Comparison of ENCODE assay signal across 8 cellular contexts in the genomic region with DNA sequence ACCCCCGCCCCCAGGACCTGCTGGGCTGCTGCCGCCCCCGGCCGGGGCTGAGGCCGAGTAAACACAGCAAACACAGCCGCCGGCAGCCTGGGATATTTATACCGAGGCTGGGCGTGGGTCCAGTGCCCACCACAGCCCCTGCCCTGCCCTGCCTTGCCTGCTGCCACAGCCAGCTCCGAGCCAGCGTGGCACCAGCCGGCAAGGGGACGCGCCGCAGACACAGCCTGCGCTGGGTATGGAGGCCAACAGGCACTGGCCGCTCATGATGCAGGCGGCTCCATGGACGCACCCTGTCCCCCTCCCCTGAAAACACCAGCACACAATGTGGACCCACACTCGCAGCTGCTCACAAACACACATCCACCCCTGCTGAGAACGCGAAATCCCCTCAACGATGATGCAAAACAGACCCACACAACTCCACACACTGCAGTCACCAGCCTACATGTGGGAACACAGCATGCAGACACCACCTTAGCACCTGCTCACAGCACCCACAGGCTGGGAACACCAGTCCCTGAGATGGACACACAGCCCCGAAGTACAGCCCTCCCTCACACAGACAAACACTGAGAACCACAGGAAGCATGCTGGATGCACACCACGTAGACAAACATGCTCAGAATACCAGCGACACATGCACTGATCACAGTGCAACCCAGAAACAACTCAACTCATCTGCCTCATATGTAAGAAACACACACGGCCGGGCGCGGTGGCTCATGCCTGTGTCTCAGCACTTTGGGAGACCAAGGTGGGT. TPM values are rescaled to one million over a fixed set of nuclear protein-coding genes. Genes with fewer than 3 reads are reported as not detected.
DNase-seq lines count a peak whose midpoint lies in the region; ATAC-seq and TF ChIP-seq lines count a peak whose summit lies in the region.

No MANE protein-coding gene starts in this region.

- intact Hi-C loops in esophagus muscularis mucosa (cut with DNase I): no loop called here

- H3K9me3 ChIP-seq in esophagus muscularis mucosa: no peaks in the 10 kb centered on the region
- no peaks in the 10 kb centered on the region for H3K9me3 ChIP-seq in SJCRH30 (replicated peaks)

- 8% methylated on average over 8 of the region's 30 CpGs for WGBS in esophagus muscularis mucosa

- ATAC-seq in T-cell (replicated peaks in 1 of 4) (peak in 1 of 4 experiments; percentile 7), GM18517 (IDR thresholded peaks at IDR 0.05; ENCODE audit: unreplicated experiment) (no peak), GM21360 (IDR thresholded peaks at IDR 0.05; ENCODE audit: unreplicated experiment) (no peak)

- H3K36me3 ChIP-seq in esophagus muscularis mucosa: peaks cover 3 to 48% (median 38%) of the 10 kb centered on the region in 4 donors
- peaks cover 10% of the 10 kb centered on the region for H3K36me3 ChIP-seq in SJCRH30

- TF ChIP-seq CTCF in esophagus muscularis mucosa (IDR thresholded peaks at IDR 0.05) (no peak), neural crest cell (conservative IDR thresholded peaks at IDR 0.05) (no peak)

- no peak for TF ChIP-seq POLR2A in esophagus muscularis mucosa (IDR thresholded peaks at IDR 0.05; ENCODE audit: low read depth)

- H3K27me3 Mint-ChIP-seq in T-cell: no peaks in the 10 kb centered on the region
- peaks cover 39% of the 10 kb centered on the region for H3K27me3 Mint-ChIP-seq in neural crest cell (ENCODE audit: low read depth)

- TF ChIP-seq EP300 in esophagus muscularis mucosa (IDR thresholded peaks at IDR 0.05): no peak

- no peaks in the 10 kb centered on the region for H3K9me3 Mint-ChIP-seq in T-cell
- H3K9me3 Mint-ChIP-seq in neural crest cell: no peaks in the 10 kb centered on the region

- H3K4me3 ChIP-seq in esophagus muscularis mucosa (peak overlapping the region; percentile 40 to 52 (median 46)), SJCRH30 (no peak overlapping the region)

- H3K36me3 Mint-ChIP-seq in T-cell (peaks cover 20% of the 10 kb centered on the region), neural crest cell (ENCODE audit: low read depth) (no peaks in the 10 kb centered on the region)

- POLR2A ChIA-PET in T-cell (lab: Charles Lee): no interaction called here

- H3K4me3 Mint-ChIP-seq in T-cell (peak overlapping the region; percentile 0 to 74 (median 58)), neural crest cell (peak overlapping the region; percentile 68)

- H3K4me1 ChIP-seq in esophagus muscularis mucosa (peaks cover 72 to 85% (median 78%) of the 10 kb centered on the region in 4 donors), SJCRH30 (peaks cover 41% of the 10 kb centered on the region)

- peak; percentile 57 for DNase-seq in activated CD4-positive, alpha-beta T cell treated with anti-CD3 and anti-CD28 coated beads for 48 hours
- DNase-seq in activated CD4-positive, alpha-beta T cell treated with anti-CD3 and anti-CD28 coated beads, Interleukin-2, amount 50 U/mL, for 48 hours: no peak
- DNase-seq in T-cell: peak in 9 of 34 experiments; percentile 23 to 64 (median 39)
- DNase-seq in esophagus muscularis mucosa (ENCODE audit: extremely low spot score): no peak
- no peak for DNase-seq in neural crest cell (ENCODE audit: low read depth, low spot score)
- DNase-seq in SJCRH30: no peak

- peak overlapping the region; percentile 78 to 86 (median 84) for H3K27ac ChIP-seq in esophagus muscularis mucosa (replicated peaks in 1 of 4)
- H3K27ac ChIP-seq in SJCRH30: no peak overlapping the region

- CTCF ChIA-PET in T-cell (lab: Charles Lee): interaction anchor here in 1 of 2 donors (0.6 kb wide), 1 partner anchor 17 kb away, joined by 3 read pairs; no protein-coding TSS in a partner anchor

- H3K4me1 Mint-ChIP-seq in T-cell (peaks cover 51 to 66% (median 61%) of the 10 kb centered on the region in 3 donors), neural crest cell (peaks cover 54% of the 10 kb centered on the region)

- H3K27ac Mint-ChIP-seq in T-cell (peak overlapping the region; percentile 91 to 93), neural crest cell (ENCODE audit: unreplicated experiment) (peak overlapping the region; percentile 32)

- no peaks in the 10 kb centered on the region for H3K27me3 ChIP-seq in esophagus muscularis mucosa
- H3K27me3 ChIP-seq in SJCRH30: no peaks in the 10 kb centered on the region

RNA-seq across cellular contexts. Expression of a gene that starts 16.2 kb away (rescaled TPM):
- 10 to 100 TPM; 38.9 to 61.5 (median 55.1) TPM for total RNA-seq in T-cell
- 10 to 100 TPM; 11.6 to 21.2 (median 14.8) TPM for total RNA-seq in esophagus muscularis mucosa
- 47.3 and 48.5 TPM in 2 replicates for total RNA-seq in neural crest cell
- total RNA-seq in SJCRH30 (2014; rRNA removed; shearing (Covaris generic)): 19.6 and 20.0 TPM in 2 replicates

RNA-seq across cellular contexts. Expression of a gene that starts 27.6 kb away (rescaled TPM):
- total RNA-seq in T-cell: 100 to 1,000 TPM; 170 to 412 (median 206) TPM
- 10 to 100 TPM; 29.8 to 52.4 (median 31.8) TPM for total RNA-seq in esophagus muscularis mucosa
- total RNA-seq in neural crest cell: 2.2 and 3.1 TPM in 2 replicates
- 11.0 and 12.7 TPM in 2 replicates for total RNA-seq in SJCRH30 (2014; rRNA removed; shearing (Covaris generic))

RNA-seq across cellular contexts. Expression of a gene that starts 37.8 kb away (rescaled TPM):
- total RNA-seq in T-cell (10 to 100 TPM; 15.3 to 27.9 (median 16.4) TPM), esophagus muscularis mucosa (1 to 10 TPM; 4.9 to 9.3 (median 6.9) TPM), neural crest cell (11.7 and 13.8 TPM in 2 replicates)
- total RNA-seq in SJCRH30 (2014; rRNA removed; shearing (Covaris generic)): 2.8 and 2.9 TPM in 2 replicates

RNA-seq across cellular contexts. Expression of a gene that starts 50.2 kb away (rescaled TPM):
- total RNA-seq in T-cell (10 to 100 TPM in 3 of 5 donors, 1 to 10 TPM in 2; 9.9 to 14.7 (median 13.2) TPM), esophagus muscularis mucosa (10 to 100 TPM in 3 of 4 donors, 1 to 10 TPM in 1; 9.7 to 17.2 (median 14.1) TPM), neural crest cell (6.6 and 7.8 TPM in 2 replicates)
- total RNA-seq in SJCRH30 (2014; rRNA removed; shearing (Covaris generic)): 1.6 and 1.7 TPM in 2 replicates
